11 cellular contexts compared by ENCODE assay signal in genomic region chr15:61237400-61237799, GRCh38.
"Had no signal": no experiment of that assay in that cellular context is flagged by ENCODE, and none has a peak within 500 bp of the region (broad histone marks: within the 10 kb centered on the region; RNA-seq: fewer than 3 reads in every experiment).

No MANE protein-coding gene starts in this region.

- H3K27ac ChIP-seq: GM23248 had no signal

- H2AFZ ChIP-seq: GM23248, GM23338 had no signal

- FAIRE-seq: H1, H54 had no signal

- H3K4me3 ChIP-seq: GM23248, GM23338, HAP-1 had no signal

- H3K4me1 ChIP-seq: HAP-1 had no signal

- H3K36me3 ChIP-seq: HAP-1 had no signal

- DNase-seq: GM23248, GOT3, H7, H9, HCEC 1CT, HFFc6 had no signal

- ATAC-seq: GM23338, HCT116 had no signal

- H3K4me2 ChIP-seq: GM23338 had no signal

- H3K9ac ChIP-seq: GM23248 had no signal
